8 cellular contexts compared by ENCODE assay signal in the genomic region with DNA sequence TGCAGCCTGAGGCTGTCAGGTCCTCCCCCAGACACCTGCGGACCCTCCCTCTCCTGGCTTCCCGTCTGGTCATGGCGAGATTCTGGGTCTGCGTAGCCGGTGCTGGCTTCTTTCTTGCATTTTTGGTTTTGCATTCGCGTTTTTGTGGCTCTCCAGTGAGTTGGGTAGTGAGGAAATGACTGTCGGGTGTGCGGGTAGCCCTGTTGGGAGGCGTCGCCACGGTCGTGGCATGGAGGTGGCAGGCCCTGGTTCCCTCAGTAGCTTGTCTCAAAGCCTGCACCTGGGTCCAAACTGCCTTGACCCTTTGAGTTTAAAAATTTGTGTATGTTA. TPM values are rescaled to one million over a fixed set of nuclear protein-coding genes. Genes with fewer than 3 reads are reported as not detected.
DNase-seq lines count a peak whose midpoint lies in the region; ATAC-seq and TF ChIP-seq lines count a peak whose summit lies in the region.

No MANE protein-coding gene starts in this region.

- peak; percentile 29 for ATAC-seq in GM18873 (IDR thresholded peaks at IDR 0.05; ENCODE audit: low FRiP score, unreplicated experiment)
- peak; percentile 38 for ATAC-seq in HG03135 (IDR thresholded peaks at IDR 0.05; ENCODE audit: unreplicated experiment)
- ATAC-seq in left lung: peak; percentile 18

- peak overlapping the region; percentile 86 for H3K27ac ChIP-seq in brain microvascular endothelial cell
- peak overlapping the region; percentile 82 to 96 for H3K27ac ChIP-seq in left lung

- no peaks in the 10 kb centered on the region for H3K9me3 ChIP-seq in left lung

- DNase-seq in ACHN (peak; percentile 27), T follicular helper cell (ENCODE audit: low read depth) (peak; percentile 30), brain microvascular endothelial cell (no peak), left lung (peak in 1 of 2 donors; percentile 81), NCI-H446 (lab: John Stamatoyannopoulos, UW) (no peak)
- peak; percentile 12 for DNase-seq in stimulated activated CD8-positive, alpha-beta memory T cell treated with anti-CD3 and anti-CD28 coated beads, Interleukin-15, amount 100 ng/mL, for 1 hour (ENCODE audit: low read depth)

- H3K4me3 ChIP-seq in brain microvascular endothelial cell (ENCODE audit: low read depth, low read length) (peak overlapping the region; percentile 93), left lung (peak overlapping the region; percentile 90 to 91)

- H3K36me3 ChIP-seq in brain microvascular endothelial cell (replicated peaks): no peaks in the 10 kb centered on the region
- H3K36me3 ChIP-seq in left lung: peaks cover 0 to 3% of the 10 kb centered on the region in 2 donors

- intact Hi-C loops in left lung (cut with DNase I): no loop called here

- TF ChIP-seq CTCF in brain microvascular endothelial cell (IDR thresholded peaks at IDR 0.05; ENCODE audit: low read depth, low read length, missing control alignments): no peak
- TF ChIP-seq CTCF in left lung (IDR thresholded peaks at IDR 0.05): no peak

- H3K4me1 ChIP-seq in left lung: peaks cover 10 to 54% of the 10 kb centered on the region in 2 donors

- H3K27me3 ChIP-seq in brain microvascular endothelial cell (replicated peaks): no peaks in the 10 kb centered on the region
- no peaks in the 10 kb centered on the region for H3K27me3 ChIP-seq in left lung

- in situ Hi-C loops in ACHN (cut with HindIII; ENCODE audit: low pct_ligation_motif_present, low pct_unique_long_range_greater_than_20kb, low sequenced_read_pairs) (no loop called here), brain microvascular endothelial cell (cut with HindIII; ENCODE audit: low pct_ligation_motif_present, low sequenced_read_pairs) (no loop called here)

RNA-seq across cellular contexts. Expression of gene NHLRC3, which starts 0.3 kb away (rescaled TPM):
- 10 to 100 TPM; 26.2 to 28.5 TPM for total RNA-seq in left lung

RNA-seq across cellular contexts. Expression of gene PROSER1, which starts 0.6 kb away (rescaled TPM):
- 10 to 100 TPM; 28.3 to 38.4 TPM for total RNA-seq in left lung

RNA-seq across cellular contexts. Expression of gene STOML3, which starts 47.9 kb away (rescaled TPM):
- 1 to 10 TPM in 1 of 2 donors, not detected in 1; 2.8 TPM for total RNA-seq in left lung

Comparison
In these comparisons a context has a peak if more than half of its experiments do, and no peak if none do; other contexts are left out.
1. DNase-seq: peak in ACHN (single experiment), T follicular helper cell (single experiment) and stimulated activated CD8-positive, alpha-beta memory T cell treated with anti-CD3 and anti-CD28 coated beads, Interleukin-15, amount 100 ng/mL, for 1 hour (single experiment); none in brain microvascular endothelial cell (single experiment) and NCI-H446 (0 of 2).
2. Peak in every context shown above with its lines, with median percentiles within 50 percentile points of each other: ATAC-seq.